In genomic region chr2:28389399-28390240, GRCh38 we compare ENCODE assay signal across 9 cellular contexts. TPM values are rescaled to one million over a fixed set of nuclear protein-coding genes. Genes with fewer than 3 reads are reported as not detected.
DNase-seq lines count a peak whose midpoint lies in the region; ATAC-seq, FAIRE-seq and TF ChIP-seq lines count a peak whose summit lies in the region.
"Had no signal": no experiment of that assay in that cellular context is flagged by ENCODE, and none has a peak within 500 bp of the region (broad histone marks: within the 10 kb centered on the region; RNA-seq: fewer than 3 reads in every experiment).

No MANE protein-coding gene starts in this region.

- TF ChIP-seq CTCF in ascending aorta (IDR thresholded peaks at IDR 0.05) (peak in 1 of 3 experiments; percentile 23), HepG2 (CRISPR knock-in tag; IDR thresholded peaks at IDR 0.05) (peak; percentile 46)

- BruUV-seq in HepG2 (replicated peaks; lab: Mats Ljungman, UMichigan), result no TSS peak

- H3K79me2 ChIP-seq in HepG2 (ENCODE audit: insufficient read depth, low read length), result peaks cover 6% of the 10 kb centered on the region

- peak overlapping the region; percentile 94 for H3K9ac ChIP-seq in HepG2 (ENCODE audit: insufficient read depth, low read depth, low read length)

- peak; percentile 18 for DNase-seq in activated T-cell treated with anti-CD3 and anti-CD28 coated beads, Interleukin-2, amount 50 U/mL, for 1 hour
- DNase-seq in activated T-cell treated with anti-CD3 and anti-CD28 coated beads for 4 hours, result no peak
- no peak for DNase-seq in ascending aorta (ENCODE audit: low spot score in 2 of 2)
- no peak for DNase-seq in HepG2 (ENCODE audit: low spot score)
- no peak for DNase-seq in hepatic stellate cell (ENCODE audit: low spot score)
- DNase-seq in NCI-H510A treated with DMSO at 0.1 percent for 48 hours (lab: John Stamatoyannopoulos, UW), result no peak
- no peak for DNase-seq in midbrain (lab: John Stamatoyannopoulos, UW)

- no peak for TF ChIP-seq EP300 in HepG2 (IDR thresholded peaks at IDR 0.05; ENCODE audit: low read depth in 2 of 2, low read length in 2 of 2)
- TF ChIP-seq EP300 in HepG2 (CRISPR knock-in tag; IDR thresholded peaks at IDR 0.05; ENCODE audit: borderline replicate concordance), result no peak

- H3K27me3 ChIP-seq in ascending aorta (no peaks in the 10 kb centered on the region), HepG2 (ENCODE audit: control insufficient read depth in 1 of 2, insufficient read depth in 2 of 2, low read length in 2 of 2) (peaks cover 1 to 31% of the 10 kb centered on the region in 2 experiments; a peak in 3 of 5 replicates), thymus (ENCODE audit: control insufficient read depth, insufficient read depth) (peaks cover 32% of the 10 kb centered on the region)

- TF ChIP-seq RAD21 in HepG2 (CRISPR knock-in tag; IDR thresholded peaks at IDR 0.05), result no peak

- TF ChIP-seq POLR2A in HepG2 (IDR thresholded peaks at IDR 0.05; ENCODE audit: insufficient read depth in 1 of 2, low read depth in 2 of 2, low read length in 2 of 2), result no peak

- H3K4me1 ChIP-seq in ascending aorta, result peaks cover 0 to 8% of the 10 kb centered on the region in 2 donors
- peaks cover 26% of the 10 kb centered on the region for H3K4me1 ChIP-seq in HepG2 (ENCODE audit: insufficient read depth, low read length)
- H3K4me1 ChIP-seq in thymus (ENCODE audit: control insufficient read depth, insufficient read depth, low read length), result peaks cover 19% of the 10 kb centered on the region

- H3K9me3 ChIP-seq in ascending aorta, result no peaks in the 10 kb centered on the region
- no peaks in the 10 kb centered on the region for H3K9me3 ChIP-seq in HepG2 (ENCODE audit: low read length)
- no peaks in the 10 kb centered on the region for H3K9me3 ChIP-seq in thymus (ENCODE audit: control insufficient read depth)

- in situ Hi-C loops in HepG2 (cut with HindIII; ENCODE audit: extremely low pct_ligation_motif_present, low pct_unique_long_range_greater_than_20kb), result loop anchor here (10.0 kb wide), 2 partner anchors 635 to 685 kb away; no protein-coding TSS in a partner anchor

- H3K4me2 ChIP-seq in HepG2 (ENCODE audit: low read depth, low read length), result peak overlapping the region; percentile 100

- POLR2A ChIA-PET in HepG2 (lab: Yijun Ruan, JAX), result interaction anchor here (0.6 to 3.9 kb wide), 4 partner anchors 11 to 636 kb away, joined by 3 to 35 read pairs (median 10); no protein-coding TSS in a partner anchor

- FAIRE-seq in HepG2 (lab: Jason Lieb, UNC), result no peak
- FAIRE-seq: G401.6 had no signal

- peaks cover 6% of the 10 kb centered on the region; the same call in 1 of the 2 replicates for H4K20me1 ChIP-seq in HepG2 (ENCODE audit: insufficient read depth, low read length)

- WGBS in HepG2 (ENCODE audit: low lambda C conversion rate), result 10% methylated on average over 17 of the region's 17 CpGs
- 47% methylated on average over 17 of the region's 17 CpGs for WGBS in thymus

- H3K4me3 ChIP-seq in ascending aorta (peak overlapping the region; percentile 81 to 96), HepG2 (replicated peaks in 1 of 3; ENCODE audit: insufficient read depth in 1 of 3, low read depth in 2 of 3, low read length in 3 of 3) (peak overlapping the region; percentile 80 to 93 (median 91)), thymus (ENCODE audit: low read length) (peak overlapping the region; percentile 67)

- no peak overlapping the region for H2AFZ ChIP-seq in HepG2 (ENCODE audit: low read length)

- intact Hi-C loops in ascending aorta (cut with DNase I) (loop anchor here (1.0 to 10.0 kb wide), 5 partner anchors 103 to 435 kb away; partner anchors contain the start of gene PPP1CB), HepG2 (cut with micrococcal nuclease; ENCODE audit: unreplicated experiment) (loop anchor here (1.0 to 10.0 kb wide), 3 partner anchors 32 to 664 kb away; no protein-coding TSS in a partner anchor)

- H3K27ac ChIP-seq in ascending aorta, result peak overlapping the region; percentile 99 to 100
- H3K27ac ChIP-seq in HepG2 (ENCODE audit: extremely low read length, insufficient read depth, low read length), result no peak overlapping the region
- H3K27ac ChIP-seq in thymus (ENCODE audit: low read depth), result peak overlapping the region; percentile 71

- peak; percentile 7; the same call in 2 of the 3 replicates for ATAC-seq in HepG2

- CTCF ChIA-PET in HepG2 (lab: Yijun Ruan, JAX; ENCODE audit: low intra/inter-chr PET ratio, low total read pairs), result no interaction called here

- H3K36me3 ChIP-seq in ascending aorta (peaks cover 4 to 5% of the 10 kb centered on the region in 2 donors), HepG2 (replicated peaks in 1 of 2; ENCODE audit: control insufficient read depth in 1 of 2, insufficient read depth in 2 of 2, low read length in 2 of 2) (no peaks in the 10 kb centered on the region), thymus (ENCODE audit: control insufficient read depth, insufficient read depth) (no peaks in the 10 kb centered on the region)

TF ChIP-seq in HepG2, 621 proteins besides CTCF, POLR2A, EP300 and RAD21 (continues in another document):
- 0 out of 2 replicates have a peak, but pooled peaks have one; percentile 3 for TF ChIP-seq NPAS2 (CRISPR knock-in tag; IDR thresholded peaks at IDR 0.05; ENCODE audit: borderline replicate concordance)
- peak; percentile 45 for TF ChIP-seq PHF8 (CRISPR knock-in tag; IDR thresholded peaks at IDR 0.05)
- TF ChIP-seq MED8 (CRISPR knock-in tag; IDR thresholded peaks at IDR 0.05; ENCODE audit: insufficient replicate concordance), result no peak
- peak; percentile 6; the same call in 1 of the 2 replicates for TF ChIP-seq GLI4 (CRISPR knock-in tag; IDR thresholded peaks at IDR 0.05; ENCODE audit: borderline replicate concordance)
- no peak for TF ChIP-seq MAF1 (CRISPR knock-in tag; IDR thresholded peaks at IDR 0.05; ENCODE audit: borderline replicate concordance)
- TF ChIP-seq STAG1 (CRISPR knock-in tag; IDR thresholded peaks at IDR 0.05), result peak; percentile 19
- 0 out of 2 replicates have a peak, but pooled peaks have one; percentile 56 for TF ChIP-seq ZSCAN31 (CRISPR knock-in tag; IDR thresholded peaks at IDR 0.05; ENCODE audit: low read depth)
- 0 out of 2 replicates have a peak, but pooled peaks have one; percentile 6 for TF ChIP-seq TBX2 (CRISPR knock-in tag; IDR thresholded peaks at IDR 0.05; ENCODE audit: borderline replicate concordance)
- 0 out of 2 replicates have a peak, but pooled peaks have one; percentile 3 for TF ChIP-seq KDM5A (IDR thresholded peaks at IDR 0.05; ENCODE audit: borderline replicate concordance, low read length)
- TF ChIP-seq ZNF572 (CRISPR knock-in tag; IDR thresholded peaks at IDR 0.05), result 0 out of 2 replicates have a peak, but pooled peaks have one; percentile 1
- TF ChIP-seq NFATC3 (CRISPR knock-in tag; IDR thresholded peaks at IDR 0.05), result 0 out of 2 replicates have a peak, but pooled peaks have one; percentile 25
- TF ChIP-seq, protein P1, sequence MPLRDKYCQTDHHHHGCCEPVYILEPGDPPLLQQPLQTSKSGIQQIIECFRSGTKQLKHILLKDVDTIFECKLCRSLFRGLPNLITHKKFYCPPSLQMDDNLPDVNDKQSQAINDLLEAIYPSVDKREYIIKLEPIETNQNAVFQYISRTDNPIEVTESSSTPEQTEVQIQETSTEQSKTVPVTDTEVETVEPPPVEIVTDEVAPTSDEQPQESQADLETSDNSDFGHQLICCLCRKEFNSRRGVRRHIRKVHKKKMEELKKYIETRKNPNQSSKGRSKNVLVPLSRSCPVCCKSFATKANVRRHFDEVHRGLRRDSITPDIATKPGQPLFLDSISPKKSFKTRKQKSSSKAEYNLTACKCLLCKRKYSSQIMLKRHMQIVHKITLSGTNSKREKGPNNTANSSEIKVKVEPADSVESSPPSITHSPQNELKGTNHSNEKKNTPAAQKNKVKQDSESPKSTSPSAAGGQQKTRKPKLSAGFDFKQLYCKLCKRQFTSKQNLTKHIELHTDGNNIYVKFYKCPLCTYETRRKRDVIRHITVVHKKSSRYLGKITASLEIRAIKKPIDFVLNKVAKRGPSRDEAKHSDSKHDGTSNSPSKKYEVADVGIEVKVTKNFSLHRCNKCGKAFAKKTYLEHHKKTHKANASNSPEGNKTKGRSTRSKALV (CRISPR knock-in tag; IDR thresholded peaks at IDR 0.05), result no peak

RNA-seq across cellular contexts. Expression of gene FOSL2, which starts 3.0 kb away (rescaled TPM):
- total RNA-seq in ascending aorta (185 TPM), HepG2 (2016; rRNA removed; fragmentation: Illumina TruSeq; extraction: Trizol) (2.3 and 3.4 TPM in 2 replicates)
- 0.53 and 0.61 TPM in 2 replicates for total RNA-seq in HepG2 (2016; cell fraction: cytosol; rRNA removed; fragmentation: Illumina TruSeq; extraction: Trizol; ENCODE audit: low read depth)
- total RNA-seq in HepG2 (2016; cell fraction: insoluble cytoplasmic fraction; rRNA removed; fragmentation: Illumina TruSeq; extraction: Trizol), result 2.2 and 4.1 TPM in 2 replicates
- 1.3 and 1.4 TPM in 2 replicates for total RNA-seq in HepG2 (2016; cell fraction: membrane; rRNA removed; fragmentation: Illumina TruSeq; extraction: Trizol)
- total RNA-seq in HepG2 (2016; cell fraction: nucleus; rRNA removed; fragmentation: Illumina TruSeq; extraction: Trizol), result 3.7 and 5.1 TPM in 2 replicates
- polyA plus RNA-seq in HepG2 (2011; rRNA removed) (18.1 and 20.1 TPM in 2 replicates), thymus (37.1 TPM)
- 10.9 and 11.2 TPM in 2 replicates for polyA plus RNA-seq in HepG2 (2011; cell fraction: cytosol; rRNA removed)
- 37.0 and 47.3 TPM in 2 replicates for polyA plus RNA-seq in HepG2 (2011; cell fraction: nucleus; rRNA removed)
- 25.1 and 31.2 TPM in 2 replicates for polyA plus RNA-seq in HepG2 (2012)
- 0.21 and 0.26 TPM in 2 replicates for polyA plus RNA-seq in HepG2 (2016; cell fraction: cytosol; fragmentation: Illumina TruSeq; extraction: Trizol; ENCODE audit: low read depth)
- polyA plus RNA-seq in HepG2 (2016; cell fraction: insoluble cytoplasmic fraction; fragmentation: Illumina TruSeq; extraction: Trizol; ENCODE audit: low read depth), result 2.0 and 2.4 TPM in 2 replicates
- 0.46 and 0.51 TPM in 2 replicates for polyA plus RNA-seq in HepG2 (2016; cell fraction: membrane; fragmentation: Illumina TruSeq; extraction: Trizol; ENCODE audit: low read depth)
- polyA plus RNA-seq in HepG2 (2016; cell fraction: nucleus; fragmentation: Illumina TruSeq; extraction: Trizol; ENCODE audit: insufficient read depth, low read depth), result 3.9 and 4.9 TPM in 2 replicates
- 62.9 and 84.8 TPM in 2 replicates for polyA minus RNA-seq in HepG2 (2011; rRNA and poly(A)+ RNA removed; ENCODE audit: low replicate concordance)
- polyA minus RNA-seq in HepG2 (2011; cell fraction: cytosol; rRNA and poly(A)+ RNA removed), result 27.1 and 28.7 TPM in 2 replicates
- polyA minus RNA-seq in HepG2 (2011; cell fraction: nucleus; rRNA and poly(A)+ RNA removed), result 47.9 and 53.6 TPM in 2 replicates

Comparison
In these comparisons a context has a peak if more than half of its experiments do, and no peak if none do; other contexts are left out.
1. RNA of gene FOSL2, which starts 3.0 kb away (total RNA-seq): 185 TPM in ascending aorta (single experiment); 0.53 to 5.1 TPM in HepG2; every median in the first group is over 10 times any median in the second.
2. Peak in every context shown above with its lines, with median percentiles within 50 percentile points of each other: H3K4me3 ChIP-seq.